ENCODE assay signal across 8 cellular contexts in the genomic region with DNA sequence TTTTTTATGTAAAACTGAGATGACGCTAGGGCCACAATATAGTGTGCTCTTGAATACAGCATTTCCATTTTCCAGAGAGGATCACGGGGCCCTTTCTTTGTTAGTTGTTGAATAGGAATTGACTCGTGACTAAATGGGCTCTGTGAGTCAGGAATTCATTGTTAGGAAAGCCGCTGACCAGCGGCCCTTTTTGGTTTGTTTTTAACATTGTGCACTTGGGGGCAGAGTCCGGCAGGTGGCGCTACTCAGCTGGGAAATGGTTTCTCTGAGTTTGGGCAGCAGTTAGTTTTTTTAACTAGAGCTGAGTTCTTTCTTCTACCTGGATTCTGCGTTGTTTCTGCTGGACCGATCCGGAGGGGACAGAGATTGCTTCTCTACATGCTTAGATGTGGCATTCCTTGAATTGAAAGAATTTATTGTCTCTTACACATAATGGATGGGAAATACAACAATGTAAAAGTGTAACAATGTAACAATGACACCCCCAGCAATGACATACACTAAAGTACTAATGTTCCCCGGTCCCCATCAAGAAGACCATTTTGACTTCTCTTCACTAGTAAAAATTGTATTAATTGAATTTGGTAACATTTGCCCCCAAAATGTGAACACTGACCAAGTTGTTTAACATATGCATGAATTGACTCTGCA.
DNase-seq lines count a peak whose midpoint lies in the region; ATAC-seq and TF ChIP-seq lines count a peak whose summit lies in the region.

No MANE protein-coding gene starts in this region.

- TF ChIP-seq CTCF in HL-60 (IDR thresholded peaks at IDR 0.05; ENCODE audit: insufficient read depth, low read length) (peak; percentile 77), heart right ventricle (IDR thresholded peaks at IDR 0.05) (peak; percentile 33 to 70 (median 53))

- H3K36me3 ChIP-seq in NT2/D1 (ENCODE audit: insufficient read depth, insufficient read length, low read length) (no peaks in the 10 kb centered on the region), heart right ventricle (no peaks in the 10 kb centered on the region)

- no peak overlapping the region for H3K27ac Mint-ChIP-seq in activated T-helper 2 cell treated with anti-CD3 and anti-CD28 coated beads, Interferon-gamma antibody, Interleukin-2, Interleukin-4, amounts not matched to agents 10 μg/mL and 5 μg/mL and 100 μg/mL, durations not matched to agents 14 hours and 24 hours and 36 hours

- no peaks in the 10 kb centered on the region for H3K4me1 Mint-ChIP-seq in activated T-helper 2 cell treated with anti-CD3 and anti-CD28 coated beads, Interferon-gamma antibody, Interleukin-2, Interleukin-4, amounts not matched to agents 10 μg/mL and 5 μg/mL and 100 μg/mL, durations not matched to agents 14 hours and 24 hours and 36 hours (ENCODE audit: low read depth)

- H3K9me3 ChIP-seq in NT2/D1 (ENCODE audit: insufficient read depth, low read length) (no peaks in the 10 kb centered on the region), heart right ventricle (no peaks in the 10 kb centered on the region)

- WGBS in heart right ventricle, 2 donors: 11 to 13% methylated on average over 11 of the region's 11 CpGs

- no peak overlapping the region for H3K4me3 Mint-ChIP-seq in activated T-helper 2 cell treated with anti-CD3 and anti-CD28 coated beads, Interferon-gamma antibody, Interleukin-2, Interleukin-4, amounts not matched to agents 10 μg/mL and 5 μg/mL and 100 μg/mL, durations not matched to agents 14 hours and 24 hours and 36 hours (ENCODE audit: low read depth)

- no peak overlapping the region for H3K4me3 ChIP-seq in HL-60 (replicated peaks; ENCODE audit: insufficient read depth, low read length)
- no peak overlapping the region for H3K4me3 ChIP-seq in NT2/D1 (ENCODE audit: insufficient read length, low read depth)
- H3K4me3 ChIP-seq in heart right ventricle: no peak overlapping the region

- intact Hi-C loops in activated T-helper 2 cell treated with anti-CD3 and anti-CD28 coated beads, Interferon-gamma antibody, Interleukin-2, Interleukin-4, amounts not matched to agents 10 μg/mL and 5 μg/mL and 100 μg/mL, durations not matched to agents 14 hours and 24 hours and 36 hours (cut with micrococcal nuclease): loop anchor here (1.0 kb wide), 1 partner anchor 304 kb away; no protein-coding TSS in a partner anchor
- intact Hi-C loops in heart right ventricle (cut with DNase I): loop anchor here in 1 of 10 donors (10.0 kb wide), 1 partner anchor 301 kb away; no protein-coding TSS in a partner anchor

- peak; percentile 4 for DNase-seq in COR-L47 (lab: John Stamatoyannopoulos, UW)
- DNase-seq in HL-60 (ENCODE audit: low read depth in 1 of 2, low spot score in 1 of 2): peak in 1 of 2 experiments; percentile 35
- DNase-seq in NT2/D1 (ENCODE audit: low read depth, low spot score): peak; percentile 40
- peak; percentile 16 for DNase-seq in activated T-helper 2 cell treated with anti-CD3 and anti-CD28 coated beads, Interferon-gamma antibody, Interleukin-2, Interleukin-4, amounts not matched to agents 10 μg/mL and 5 μg/mL and 100 μg/mL, durations not matched to agents 14 hours and 24 hours and 36 hours (ENCODE audit: low spot score)
- DNase-seq in heart right ventricle: peak in 1 of 2 donors; percentile 24
- DNase-seq in renal cortical epithelial cell (ENCODE audit: low read depth): peak; percentile 36
- DNase-seq in NK-92 (lab: John Stamatoyannopoulos, UW; ENCODE audit: unreplicated experiment): no peak

- no peak overlapping the region for H3K27ac ChIP-seq in HL-60 (replicated peaks)
- H3K27ac ChIP-seq in heart right ventricle: no peak overlapping the region

- H3K9me3 Mint-ChIP-seq in activated T-helper 2 cell treated with anti-CD3 and anti-CD28 coated beads, Interferon-gamma antibody, Interleukin-2, Interleukin-4, amounts not matched to agents 10 μg/mL and 5 μg/mL and 100 μg/mL, durations not matched to agents 14 hours and 24 hours and 36 hours: no peaks in the 10 kb centered on the region

- H3K4me1 ChIP-seq in NT2/D1 (ENCODE audit: insufficient read depth, insufficient read length) (peaks cover 3% of the 10 kb centered on the region), heart right ventricle (no peaks in the 10 kb centered on the region)

- peak; percentile 63 for ATAC-seq in GM19397 (IDR thresholded peaks at IDR 0.05; ENCODE audit: unreplicated experiment)
- ATAC-seq in heart right ventricle: no peak

- H3K27me3 ChIP-seq in HL-60 (ENCODE audit: insufficient read depth, poor library complexity, severe bottlenecking) (no peaks in the 10 kb centered on the region), NT2/D1 (ENCODE audit: insufficient read depth, insufficient read length) (no peaks in the 10 kb centered on the region), heart right ventricle (peaks cover 0 to 11% (median 0%) of the 10 kb centered on the region in 7 donors)

- H3K27me3 Mint-ChIP-seq in activated T-helper 2 cell treated with anti-CD3 and anti-CD28 coated beads, Interferon-gamma antibody, Interleukin-2, Interleukin-4, amounts not matched to agents 10 μg/mL and 5 μg/mL and 100 μg/mL, durations not matched to agents 14 hours and 24 hours and 36 hours (ENCODE audit: low read depth): no peaks in the 10 kb centered on the region

- H3K36me3 Mint-ChIP-seq in activated T-helper 2 cell treated with anti-CD3 and anti-CD28 coated beads, Interferon-gamma antibody, Interleukin-2, Interleukin-4, amounts not matched to agents 10 μg/mL and 5 μg/mL and 100 μg/mL, durations not matched to agents 14 hours and 24 hours and 36 hours (ENCODE audit: low read depth): no peaks in the 10 kb centered on the region

- no peak overlapping the region for H3K9ac ChIP-seq in NT2/D1 (ENCODE audit: insufficient read length, low read depth)
